Comparison of ENCODE assay signal across 1 cellular context in the genomic region with DNA sequence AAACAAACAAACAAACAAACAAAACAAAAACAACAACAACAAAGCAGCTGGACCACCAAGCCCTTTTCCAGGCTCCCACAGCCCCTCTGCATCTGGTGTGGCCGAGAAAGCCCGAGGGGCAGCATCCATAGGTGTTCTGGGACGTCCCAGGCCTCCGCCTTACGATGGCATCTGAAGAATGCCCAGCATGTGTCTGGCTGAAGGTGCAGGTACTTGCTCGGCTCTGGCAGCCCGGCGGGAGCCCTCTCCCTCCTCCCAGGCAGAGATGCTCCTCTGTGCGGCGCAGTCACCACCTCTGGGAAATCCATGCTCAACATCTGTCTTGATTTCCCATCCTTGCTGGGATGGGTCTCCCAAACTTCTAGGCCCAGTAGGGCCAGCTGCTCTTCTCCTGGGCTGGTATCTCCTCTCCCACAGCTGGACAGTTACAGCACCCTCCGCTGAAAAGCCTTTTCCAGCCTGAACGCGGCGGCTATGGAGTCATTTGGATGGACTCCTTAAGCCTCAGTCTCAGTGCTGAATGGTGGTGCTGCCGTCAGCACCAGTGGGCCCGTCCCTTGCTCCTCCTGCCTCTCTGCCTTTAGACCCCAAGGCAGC.
TF ChIP-seq lines count a peak whose summit lies in the region.

No MANE protein-coding gene starts in this region.

TF ChIP-seq in HCT116, 20 proteins besides CTCF, POLR2A, EP300 and RAD21 (continued from another document):
- TF ChIP-seq, protein P1, sequence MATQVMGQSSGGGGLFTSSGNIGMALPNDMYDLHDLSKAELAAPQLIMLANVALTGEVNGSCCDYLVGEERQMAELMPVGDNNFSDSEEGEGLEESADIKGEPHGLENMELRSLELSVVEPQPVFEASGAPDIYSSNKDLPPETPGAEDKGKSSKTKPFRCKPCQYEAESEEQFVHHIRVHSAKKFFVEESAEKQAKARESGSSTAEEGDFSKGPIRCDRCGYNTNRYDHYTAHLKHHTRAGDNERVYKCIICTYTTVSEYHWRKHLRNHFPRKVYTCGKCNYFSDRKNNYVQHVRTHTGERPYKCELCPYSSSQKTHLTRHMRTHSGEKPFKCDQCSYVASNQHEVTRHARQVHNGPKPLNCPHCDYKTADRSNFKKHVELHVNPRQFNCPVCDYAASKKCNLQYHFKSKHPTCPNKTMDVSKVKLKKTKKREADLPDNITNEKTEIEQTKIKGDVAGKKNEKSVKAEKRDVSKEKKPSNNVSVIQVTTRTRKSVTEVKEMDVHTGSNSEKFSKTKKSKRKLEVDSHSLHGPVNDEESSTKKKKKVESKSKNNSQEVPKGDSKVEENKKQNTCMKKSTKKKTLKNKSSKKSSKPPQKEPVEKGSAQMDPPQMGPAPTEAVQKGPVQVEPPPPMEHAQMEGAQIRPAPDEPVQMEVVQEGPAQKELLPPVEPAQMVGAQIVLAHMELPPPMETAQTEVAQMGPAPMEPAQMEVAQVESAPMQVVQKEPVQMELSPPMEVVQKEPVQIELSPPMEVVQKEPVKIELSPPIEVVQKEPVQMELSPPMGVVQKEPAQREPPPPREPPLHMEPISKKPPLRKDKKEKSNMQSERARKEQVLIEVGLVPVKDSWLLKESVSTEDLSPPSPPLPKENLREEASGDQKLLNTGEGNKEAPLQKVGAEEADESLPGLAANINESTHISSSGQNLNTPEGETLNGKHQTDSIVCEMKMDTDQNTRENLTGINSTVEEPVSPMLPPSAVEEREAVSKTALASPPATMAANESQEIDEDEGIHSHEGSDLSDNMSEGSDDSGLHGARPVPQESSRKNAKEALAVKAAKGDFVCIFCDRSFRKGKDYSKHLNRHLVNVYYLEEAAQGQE (IDR thresholded peaks at IDR 0.05; ENCODE audit: low read depth), result no peak
- TF ChIP-seq CEBPB (IDR thresholded peaks at IDR 0.05; ENCODE audit: low read depth) (no peak), TCF7L2 (IDR thresholded peaks at IDR 0.05; ENCODE audit: borderline replicate concordance, extremely low read depth, insufficient read depth, insufficient read length) (no peak), EGR1 (IDR thresholded peaks at IDR 0.05; ENCODE audit: low read depth) (no peak), FOSL1 (IDR thresholded peaks at IDR 0.05; ENCODE audit: low read depth) (no peak), POLR2AphosphoS5 (IDR thresholded peaks at IDR 0.05; ENCODE audit: low read depth, low read length) (no peak), SIN3A (IDR thresholded peaks at IDR 0.05; ENCODE audit: low read depth) (no peak), EZH2 (IDR thresholded peaks at IDR 0.05) (no peak), SP1 (IDR thresholded peaks at IDR 0.05; ENCODE audit: low read depth) (no peak), JUND (IDR thresholded peaks at IDR 0.05) (no peak), ZFX (IDR thresholded peaks at IDR 0.05) (no peak), ZNF274 (IDR thresholded peaks at IDR 0.05; ENCODE audit: low read depth, low read length) (no peak), CBX3 (IDR thresholded peaks at IDR 0.05; ENCODE audit: low read depth) (no peak)
- TF ChIP-seq, protein P2, sequence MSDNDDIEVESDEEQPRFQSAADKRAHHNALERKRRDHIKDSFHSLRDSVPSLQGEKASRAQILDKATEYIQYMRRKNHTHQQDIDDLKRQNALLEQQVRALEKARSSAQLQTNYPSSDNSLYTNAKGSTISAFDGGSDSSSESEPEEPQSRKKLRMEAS (IDR thresholded peaks at IDR 0.05), result no peak
- TF ChIP-seq, protein P3, sequence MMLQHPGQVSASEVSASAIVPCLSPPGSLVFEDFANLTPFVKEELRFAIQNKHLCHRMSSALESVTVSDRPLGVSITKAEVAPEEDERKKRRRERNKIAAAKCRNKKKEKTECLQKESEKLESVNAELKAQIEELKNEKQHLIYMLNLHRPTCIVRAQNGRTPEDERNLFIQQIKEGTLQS (IDR thresholded peaks at IDR 0.05), result no peak
